In genomic region chr3:153768559-153769469, GRCh38 we compare ENCODE assay signal across 8 cellular contexts.
A peak's percentile ranks its signal among the peaks of the same experiment; 100 is the strongest.
DNase-seq lines count a peak whose midpoint lies in the region; ATAC-seq and TF ChIP-seq lines count a peak whose summit lies in the region.

No MANE protein-coding gene starts in this region.

- intact Hi-C loops in lower lobe of right lung (cut with DNase I), result loop anchor here (10.0 kb wide), 1 partner anchor 734 kb away; no protein-coding TSS in a partner anchor

- no peak overlapping the region for H3K27ac ChIP-seq in WERI-Rb-1
- H3K27ac ChIP-seq in lower lobe of right lung, result no peak overlapping the region

- no peaks in the 10 kb centered on the region for H3K4me1 Mint-ChIP-seq in stimulated activated memory B cell treated with anti-CD40 and anti-IgM and Interleukin-4, amounts not matched to agents 10 μg/mL and 1 μg/mL and 100 μg/mL, for 72 hours

- H3K27ac Mint-ChIP-seq in stimulated activated memory B cell treated with anti-CD40 and anti-IgM and Interleukin-4, amounts not matched to agents 10 μg/mL and 1 μg/mL and 100 μg/mL, for 72 hours, result no peak overlapping the region

- H3K9me3 Mint-ChIP-seq in stimulated activated memory B cell treated with anti-CD40 and anti-IgM and Interleukin-4, amounts not matched to agents 10 μg/mL and 1 μg/mL and 100 μg/mL, for 72 hours, result peaks cover 9% of the 10 kb centered on the region

- ATAC-seq in GM18517 (IDR thresholded peaks at IDR 0.05; ENCODE audit: unreplicated experiment) (peak; percentile 95), HG02938 (IDR thresholded peaks at IDR 0.05; ENCODE audit: unreplicated experiment) (peak; percentile 97), lower lobe of right lung (peak; percentile 90 to 95)
- ATAC-seq in stimulated activated memory B cell treated with anti-CD40 and anti-IgM and Interleukin-4, amounts not matched to agents 10 μg/mL and 1 μg/mL and 100 μg/mL, for 72 hours, result peak; percentile 78

- no peak overlapping the region for H3K4me3 Mint-ChIP-seq in stimulated activated memory B cell treated with anti-CD40 and anti-IgM and Interleukin-4, amounts not matched to agents 10 μg/mL and 1 μg/mL and 100 μg/mL, for 72 hours

- H3K36me3 Mint-ChIP-seq in stimulated activated memory B cell treated with anti-CD40 and anti-IgM and Interleukin-4, amounts not matched to agents 10 μg/mL and 1 μg/mL and 100 μg/mL, for 72 hours, result no peaks in the 10 kb centered on the region

- H3K4me1 ChIP-seq in lower lobe of right lung, result no peaks in the 10 kb centered on the region

- H3K4me3 ChIP-seq in WERI-Rb-1 (ENCODE audit: low read depth, low read length), result no peak overlapping the region
- H3K4me3 ChIP-seq in lower lobe of right lung, result no peak overlapping the region

- DNase-seq in AG09319 (ENCODE audit: extremely low read depth, low read depth) (peak; percentile 38), NCI-H2029 treated with DMSO at 0.1 percent for 48 hours (lab: John Stamatoyannopoulos, UW) (peak; percentile 33), WERI-Rb-1 (peak; percentile 52), dedifferentiated amniotic fluid mesenchymal stem cell (ENCODE audit: extremely low spot score) (peak; percentile 65), lower lobe of right lung (no peak)

- H3K9me3 ChIP-seq in WERI-Rb-1 (ENCODE audit: severe bottlenecking) (peaks cover 12% of the 10 kb centered on the region), lower lobe of right lung (no peaks in the 10 kb centered on the region)

- H3K27me3 Mint-ChIP-seq in stimulated activated memory B cell treated with anti-CD40 and anti-IgM and Interleukin-4, amounts not matched to agents 10 μg/mL and 1 μg/mL and 100 μg/mL, for 72 hours, result peaks cover 22% of the 10 kb centered on the region

- H3K36me3 ChIP-seq in WERI-Rb-1 (no peaks in the 10 kb centered on the region), lower lobe of right lung (no peaks in the 10 kb centered on the region)

- peak; percentile 95 for TF ChIP-seq CTCF in AG09319 (IDR thresholded peaks at IDR 0.05; ENCODE audit: low read depth, low read length)
- TF ChIP-seq CTCF in WERI-Rb-1 (IDR thresholded peaks at IDR 0.05; ENCODE audit: low read depth, low read length), result peak; percentile 87
- peak; percentile 83 for TF ChIP-seq CTCF in lower lobe of right lung (IDR thresholded peaks at IDR 0.05)

- H3K27me3 ChIP-seq in WERI-Rb-1 (ENCODE audit: insufficient read depth, low read depth, severe bottlenecking) (no peaks in the 10 kb centered on the region), lower lobe of right lung (ENCODE audit: low read depth) (no peaks in the 10 kb centered on the region)
